20 cellular contexts compared by ENCODE assay signal in genomic region chr10:62887642-62888041, GRCh38.
DNase-seq lines count a peak whose midpoint lies in the region; ATAC-seq and TF ChIP-seq lines count a peak whose summit lies in the region.
"Had no signal": no experiment of that assay in that cellular context is flagged by ENCODE, and none has a peak within 500 bp of the region (broad histone marks: within the 10 kb centered on the region; RNA-seq: fewer than 3 reads in every experiment).

No MANE protein-coding gene starts in this region.

- no peaks in the 10 kb centered on the region for H3K9me3 ChIP-seq in right atrium auricular region
- H3K9me3 ChIP-seq in heart right ventricle: no peaks in the 10 kb centered on the region
- no peaks in the 10 kb centered on the region for H3K9me3 ChIP-seq in right cardiac atrium (ENCODE audit: control insufficient read depth, low read length)
- H3K9me3 ChIP-seq: A549; BLaER1 treated with 17β-estradiol and CSF1 and Interleukin-3, amounts not matched to agents 10 nM and 100 nM; Caco-2 had no signal

- H3K9me3 Mint-ChIP-seq in stimulated activated effector memory CD8-positive, alpha-beta T cell treated with anti-CD3 and anti-CD28 coated beads, Interleukin-12 subunit alpha, Interleukin-12 subunit beta, amount 100 ng/mL, for 72 hours: no peaks in the 10 kb centered on the region
- H3K9me3 Mint-ChIP-seq: CD4-positive, alpha-beta T cell; CD8-positive, alpha-beta T cell had no signal

- H3K36me3 Mint-ChIP-seq in stimulated activated effector memory CD8-positive, alpha-beta T cell treated with anti-CD3 and anti-CD28 coated beads, Interleukin-12 subunit alpha, Interleukin-12 subunit beta, amount 100 ng/mL, for 72 hours: no peaks in the 10 kb centered on the region
- H3K36me3 Mint-ChIP-seq: CD8-positive, alpha-beta T cell had no signal

- intact Hi-C loops in Right ventricle myocardium superior (cut with DNase I): no loop called here
- intact Hi-C loops in heart right ventricle (cut with DNase I): no loop called here
- intact Hi-C loops in left cardiac atrium (cut with DNase I): no loop called here
- intact Hi-C loops in right cardiac atrium (cut with DNase I): no loop called here
- intact Hi-C loops in cardiac septum (cut with DNase I): no loop called here

- H3K27ac Mint-ChIP-seq in stimulated activated effector memory CD8-positive, alpha-beta T cell treated with anti-CD3 and anti-CD28 coated beads, Interleukin-12 subunit alpha, Interleukin-12 subunit beta, amount 100 ng/mL, for 72 hours: no peak overlapping the region
- H3K27ac Mint-ChIP-seq: B cell; CD4-positive, alpha-beta T cell; CD8-positive, alpha-beta T cell had no signal

- DNase-seq in Right ventricle myocardium superior: no peak
- no peak for DNase-seq in right atrium auricular region (ENCODE audit: low spot score)
- no peak for DNase-seq in heart right ventricle
- DNase-seq in left cardiac atrium: no peak
- DNase-seq in right cardiac atrium: no peak
- no peak for DNase-seq in cardiac septum (ENCODE audit: low spot score)
- DNase-seq in stimulated activated effector memory CD8-positive, alpha-beta T cell treated with anti-CD3 and anti-CD28 coated beads, Interleukin-12 subunit alpha, Interleukin-12 subunit beta, amount 100 ng/mL, for 72 hours (ENCODE audit: low spot score in 2 of 2): no peak
- DNase-seq: AML-193; Caco-2; Calu3; CD4-positive, alpha-beta T cell; CD8-positive, alpha-beta T cell; DMS79 treated with DMSO at 0.1 percent for 48 hours; GF-D8 had no signal

- peaks cover 2% of the 10 kb centered on the region for H3K4me1 Mint-ChIP-seq in stimulated activated effector memory CD8-positive, alpha-beta T cell treated with anti-CD3 and anti-CD28 coated beads, Interleukin-12 subunit alpha, Interleukin-12 subunit beta, amount 100 ng/mL, for 72 hours
- H3K4me1 Mint-ChIP-seq: B cell had no signal

- H3K27me3 ChIP-seq in right atrium auricular region (no peaks in the 10 kb centered on the region), heart right ventricle (peaks cover 0 to 38% (median 19%) of the 10 kb centered on the region in 7 donors), right cardiac atrium (ENCODE audit: control insufficient read depth, insufficient read depth) (peaks cover 3% of the 10 kb centered on the region)
- H3K27me3 ChIP-seq: BLaER1 treated with 17β-estradiol and CSF1 and Interleukin-3, amounts not matched to agents 10 nM and 100 nM had no signal

- H3K4me1 ChIP-seq in right atrium auricular region (no peaks in the 10 kb centered on the region), heart right ventricle (peaks cover 0 to 8% (median 0%) of the 10 kb centered on the region in 9 donors), right cardiac atrium (ENCODE audit: control insufficient read depth, insufficient read depth, low read length) (no peaks in the 10 kb centered on the region)
- H3K4me1 ChIP-seq: Caco-2 had no signal

- TF ChIP-seq CTCF in right atrium auricular region (IDR thresholded peaks at IDR 0.05): no peak
- TF ChIP-seq CTCF in heart right ventricle (IDR thresholded peaks at IDR 0.05): no peak

- no peak overlapping the region for H3K4me3 ChIP-seq in right atrium auricular region
- H3K4me3 ChIP-seq in heart right ventricle: no peak overlapping the region
- H3K4me3 ChIP-seq in right cardiac atrium (ENCODE audit: low read length): no peak overlapping the region
- H3K4me3 ChIP-seq: A549; BLaER1 treated with 17β-estradiol and CSF1 and Interleukin-3, amounts not matched to agents 10 nM and 100 nM had no signal

- H3K36me3 ChIP-seq in right atrium auricular region: no peaks in the 10 kb centered on the region
- H3K36me3 ChIP-seq in heart right ventricle: no peaks in the 10 kb centered on the region
- H3K36me3 ChIP-seq: BLaER1 treated with 17β-estradiol and CSF1 and Interleukin-3, amounts not matched to agents 10 nM and 100 nM had no signal

- no peak overlapping the region for H3K27ac ChIP-seq in right atrium auricular region
- H3K27ac ChIP-seq in heart right ventricle: no peak overlapping the region
- H3K27ac ChIP-seq in right cardiac atrium (ENCODE audit: low read length): no peak overlapping the region
- H3K27ac ChIP-seq: 22Rv1; A549; BLaER1 treated with 17β-estradiol and CSF1 and Interleukin-3, amounts not matched to agents 10 nM and 100 nM; C4-2B had no signal

- WGBS in heart right ventricle, 2 donors: 55 to 65% methylated on average over 2 of the region's 2 CpGs
- WGBS in right cardiac atrium: 71% methylated on average over 2 of the region's 2 CpGs

- no peak overlapping the region for H3K4me3 Mint-ChIP-seq in stimulated activated effector memory CD8-positive, alpha-beta T cell treated with anti-CD3 and anti-CD28 coated beads, Interleukin-12 subunit alpha, Interleukin-12 subunit beta, amount 100 ng/mL, for 72 hours
- H3K4me3 Mint-ChIP-seq: B cell; CD4-positive, alpha-beta T cell; CD8-positive, alpha-beta T cell had no signal

- ATAC-seq in Right ventricle myocardium superior (ENCODE audit: poor library complexity) (peak; percentile 48), heart right ventricle (peak in 5 of 8 donors; percentile 64 to 90 (median 68)), left cardiac atrium (no peak), right cardiac atrium (peak; percentile 62 to 74), HG03378 (IDR thresholded peaks at IDR 0.05; ENCODE audit: unreplicated experiment) (no peak)
- ATAC-seq in stimulated activated effector memory CD8-positive, alpha-beta T cell treated with anti-CD3 and anti-CD28 coated beads, Interleukin-12 subunit alpha, Interleukin-12 subunit beta, amount 100 ng/mL, for 72 hours: peak; percentile 31
- ATAC-seq: A549; CD8-positive, alpha-beta T cell had no signal

Comparison
In these comparisons a context has a peak if more than half of its experiments do, and no peak if none do; other contexts are left out.
1. ATAC-seq: peak in Right ventricle myocardium superior (single experiment), heart right ventricle (5 of 8), right cardiac atrium (2 of 2) and stimulated activated effector memory CD8-positive, alpha-beta T cell treated with anti-CD3 and anti-CD28 coated beads, Interleukin-12 subunit alpha, Interleukin-12 subunit beta, amount 100 ng/mL, for 72 hours (single experiment); none in left cardiac atrium (0 of 2) and HG03378 (single experiment).